7 cellular contexts compared by ENCODE assay signal in the genomic region with DNA sequence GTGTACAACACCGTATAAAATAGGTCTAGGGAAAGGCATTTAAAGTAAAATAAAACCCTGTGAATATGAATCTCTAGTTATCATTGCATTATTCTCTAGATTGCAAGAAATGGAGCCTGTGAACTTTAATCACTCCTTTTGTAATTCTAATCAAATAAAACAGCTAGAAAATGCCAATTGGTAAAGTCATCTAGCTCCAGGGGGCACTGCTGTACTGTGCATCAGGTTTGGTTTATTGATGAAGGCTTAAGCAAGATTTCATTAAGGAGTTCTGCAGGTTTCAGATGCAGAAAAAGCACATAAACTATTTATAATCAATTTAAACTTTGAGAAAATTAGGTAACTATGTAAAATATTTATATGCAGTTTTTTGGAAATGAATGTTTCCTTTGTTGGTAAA.
A peak's percentile ranks its signal among the peaks of the same experiment; 100 is the strongest.
DNase-seq lines count a peak whose midpoint lies in the region; ATAC-seq, FAIRE-seq and TF ChIP-seq lines count a peak whose summit lies in the region.

No MANE protein-coding gene starts in this region.

- H3K4me3 ChIP-seq in bronchial epithelial cell (ENCODE audit: low read depth, low read length) = no peak overlapping the region
- H3K4me3 ChIP-seq in neural progenitor cell = no peak overlapping the region

- no peak overlapping the region for H3K9ac ChIP-seq in neural progenitor cell

- H3K4me3 Mint-ChIP-seq in neural progenitor cell = no peak overlapping the region

- H3K27ac ChIP-seq in neural progenitor cell = no peak overlapping the region

- DNase-seq in NCI-H1694 (lab: John Stamatoyannopoulos, UW) = peak; percentile 22
- DNase-seq in bronchial epithelial cell (ENCODE audit: low read depth) = peak; percentile 27
- peak; percentile 57 for DNase-seq in neural progenitor cell (ENCODE audit: low spot score)

- no peaks in the 10 kb centered on the region for H3F3A ChIP-seq in neural progenitor cell (ENCODE audit: low read depth)

- H4K20me1 ChIP-seq in neural progenitor cell (ENCODE audit: low read depth) = no peaks in the 10 kb centered on the region

- ATAC-seq in GM18861 (IDR thresholded peaks at IDR 0.05; ENCODE audit: unreplicated experiment) (peak; percentile 42), HG02588 (IDR thresholded peaks at IDR 0.05; ENCODE audit: unreplicated experiment) (no peak), GM21529 (IDR thresholded peaks at IDR 0.05; ENCODE audit: unreplicated experiment) (no peak), GM18858 (IDR thresholded peaks at IDR 0.05; ENCODE audit: unreplicated experiment) (no peak)

- H3K36me3 Mint-ChIP-seq in neural progenitor cell = peaks cover 2% of the 10 kb centered on the region

- H3K4me1 ChIP-seq in neural progenitor cell = peaks cover 9% of the 10 kb centered on the region

- no peaks in the 10 kb centered on the region for H3K36me3 ChIP-seq in bronchial epithelial cell (ENCODE audit: control insufficient read depth, insufficient read depth, low read length)
- no peaks in the 10 kb centered on the region for H3K36me3 ChIP-seq in neural progenitor cell

- no peak overlapping the region for H3K4me2 ChIP-seq in neural progenitor cell

- H3K27me3 Mint-ChIP-seq in neural progenitor cell (ENCODE audit: insufficient read depth, low read depth) = no peaks in the 10 kb centered on the region

- H3K27ac Mint-ChIP-seq in neural progenitor cell = no peak overlapping the region

- no peaks in the 10 kb centered on the region for H3K9me3 ChIP-seq in neural progenitor cell (ENCODE audit: low read depth)

- no peak for FAIRE-seq in bronchial epithelial cell (lab: Jason Lieb, UNC)

- H3K4me1 Mint-ChIP-seq in neural progenitor cell = peaks cover 11% of the 10 kb centered on the region

- no peaks in the 10 kb centered on the region for H3K79me2 ChIP-seq in neural progenitor cell (ENCODE audit: low read depth)

- peaks cover 15% of the 10 kb centered on the region for H3K9me3 Mint-ChIP-seq in neural progenitor cell

- TF ChIP-seq CTCF in bronchial epithelial cell (IDR thresholded peaks at IDR 0.05; ENCODE audit: insufficient read depth, low read length, severe bottlenecking) = no peak
- peak; percentile 65 for TF ChIP-seq CTCF in neural progenitor cell (IDR thresholded peaks at IDR 0.05)

- H3K27me3 ChIP-seq in bronchial epithelial cell (ENCODE audit: control insufficient read depth, insufficient read depth, low read length) (no peaks in the 10 kb centered on the region), neural progenitor cell (no peaks in the 10 kb centered on the region)

- no peak overlapping the region for H2AFZ ChIP-seq in neural progenitor cell (replicated peaks)
